In the genomic region with DNA sequence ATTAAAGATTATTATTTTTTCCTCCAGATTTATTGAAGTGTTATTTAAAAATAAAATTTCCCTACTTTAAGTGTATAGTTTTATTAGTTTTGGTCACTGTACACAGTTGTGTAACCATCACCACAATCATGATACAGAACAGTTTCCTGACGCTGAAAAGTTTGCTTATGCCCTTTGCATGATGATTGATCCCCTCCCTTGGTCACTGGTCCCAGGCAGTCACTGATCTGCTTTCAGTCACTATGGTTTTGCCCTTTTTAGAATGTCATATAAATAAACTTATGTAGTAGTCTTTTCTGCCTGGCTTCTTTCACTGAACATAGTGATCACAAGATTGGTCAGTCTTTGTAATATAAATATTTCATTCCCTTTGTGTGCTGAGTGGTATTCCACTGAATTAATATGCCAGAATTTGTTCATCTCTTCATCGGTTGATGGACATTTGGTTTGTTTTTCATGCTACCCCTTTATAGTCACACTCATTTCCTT, we compare ENCODE assay signal across 1 cellular context.
TF ChIP-seq lines count a peak whose summit lies in the region.

No MANE protein-coding gene starts in this region.

TF ChIP-seq in HCT116, 20 proteins besides CTCF, POLR2A, EP300 and RAD21:
- TF ChIP-seq, protein P1, sequence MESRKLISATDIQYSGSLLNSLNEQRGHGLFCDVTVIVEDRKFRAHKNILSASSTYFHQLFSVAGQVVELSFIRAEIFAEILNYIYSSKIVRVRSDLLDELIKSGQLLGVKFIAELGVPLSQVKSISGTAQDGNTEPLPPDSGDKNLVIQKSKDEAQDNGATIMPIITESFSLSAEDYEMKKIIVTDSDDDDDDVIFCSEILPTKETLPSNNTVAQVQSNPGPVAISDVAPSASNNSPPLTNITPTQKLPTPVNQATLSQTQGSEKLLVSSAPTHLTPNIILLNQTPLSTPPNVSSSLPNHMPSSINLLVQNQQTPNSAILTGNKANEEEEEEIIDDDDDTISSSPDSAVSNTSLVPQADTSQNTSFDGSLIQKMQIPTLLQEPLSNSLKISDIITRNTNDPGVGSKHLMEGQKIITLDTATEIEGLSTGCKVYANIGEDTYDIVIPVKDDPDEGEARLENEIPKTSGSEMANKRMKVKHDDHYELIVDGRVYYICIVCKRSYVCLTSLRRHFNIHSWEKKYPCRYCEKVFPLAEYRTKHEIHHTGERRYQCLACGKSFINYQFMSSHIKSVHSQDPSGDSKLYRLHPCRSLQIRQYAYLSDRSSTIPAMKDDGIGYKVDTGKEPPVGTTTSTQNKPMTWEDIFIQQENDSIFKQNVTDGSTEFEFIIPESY (IDR thresholded peaks at IDR 0.05; ENCODE audit: extremely low read depth, insufficient replicate concordance, low read length) = no peak
- TF ChIP-seq ELF1 (IDR thresholded peaks at IDR 0.05; ENCODE audit: borderline replicate concordance, low read depth) = 0 out of 2 replicates have a peak, but pooled peaks have one; percentile 4
